Comparison of ENCODE assay signal across 1 cellular context in the genomic region with DNA sequence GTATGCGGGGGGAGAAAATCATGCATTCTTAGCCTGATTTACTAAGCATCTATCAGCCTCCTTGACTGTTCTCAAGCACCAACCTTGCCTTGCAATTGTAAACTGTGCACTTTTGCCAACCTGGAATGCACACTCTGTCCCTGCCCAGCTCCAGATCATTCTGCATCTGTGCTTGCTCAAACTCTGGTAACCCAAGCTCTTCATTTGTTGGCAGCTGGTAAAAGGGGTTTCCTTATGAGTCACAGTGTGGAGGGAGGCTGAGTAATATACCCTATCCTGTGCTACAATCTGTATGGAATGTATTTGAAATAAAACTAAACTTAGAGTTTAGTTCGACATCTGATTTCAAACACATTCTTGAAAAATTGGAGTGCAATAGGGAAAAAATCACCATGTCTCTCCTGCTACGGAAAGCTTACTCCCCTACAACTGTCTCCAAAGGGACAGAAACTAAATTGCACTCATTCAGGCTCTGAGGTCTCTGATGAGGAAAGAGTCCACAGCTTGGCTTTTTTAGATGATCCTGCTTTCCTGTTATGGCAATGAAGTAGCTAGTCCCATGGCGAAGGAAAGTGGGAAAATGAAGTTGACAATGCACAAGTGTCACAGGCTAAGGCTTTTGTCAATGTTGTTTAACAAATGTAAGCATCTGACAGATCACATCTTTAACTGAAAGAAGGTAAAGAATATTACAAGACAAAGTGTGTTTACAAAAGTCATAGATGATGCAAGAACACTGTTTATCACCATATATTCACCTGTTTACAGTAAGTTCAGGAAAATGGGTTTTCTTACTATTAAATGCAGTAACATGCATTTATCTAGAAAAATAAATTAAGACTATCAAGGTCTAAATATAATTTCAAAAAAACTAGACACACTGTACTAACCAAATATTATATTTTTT.
TF ChIP-seq lines count a peak whose summit lies in the region.

No MANE protein-coding gene starts in this region.

TF ChIP-seq in HepG2, 621 proteins besides CTCF, POLR2A, EP300 and RAD21 (continued from another document):
- TF ChIP-seq ZNF318 (CRISPR knock-in tag; IDR thresholded peaks at IDR 0.05) (no peak), ZMYM2 (CRISPR knock-in tag; IDR thresholded peaks at IDR 0.05) (no peak), PRMT3 (CRISPR knock-in tag; IDR thresholded peaks at IDR 0.05; ENCODE audit: borderline replicate concordance, low read depth) (no peak), ISL2 (CRISPR knock-in tag; IDR thresholded peaks at IDR 0.05) (no peak), ERF (CRISPR knock-in tag; IDR thresholded peaks at IDR 0.05) (no peak), MXD1 (CRISPR knock-in tag; IDR thresholded peaks at IDR 0.05) (no peak), TOE1 (CRISPR knock-in tag; IDR thresholded peaks at IDR 0.05) (no peak), BRCA1 (CRISPR knock-in tag; IDR thresholded peaks at IDR 0.05) (no peak), ZNF574 (CRISPR knock-in tag; IDR thresholded peaks at IDR 0.05) (no peak), ZNF24 (IDR thresholded peaks at IDR 0.05) (no peak)
- TF ChIP-seq, protein P1, sequence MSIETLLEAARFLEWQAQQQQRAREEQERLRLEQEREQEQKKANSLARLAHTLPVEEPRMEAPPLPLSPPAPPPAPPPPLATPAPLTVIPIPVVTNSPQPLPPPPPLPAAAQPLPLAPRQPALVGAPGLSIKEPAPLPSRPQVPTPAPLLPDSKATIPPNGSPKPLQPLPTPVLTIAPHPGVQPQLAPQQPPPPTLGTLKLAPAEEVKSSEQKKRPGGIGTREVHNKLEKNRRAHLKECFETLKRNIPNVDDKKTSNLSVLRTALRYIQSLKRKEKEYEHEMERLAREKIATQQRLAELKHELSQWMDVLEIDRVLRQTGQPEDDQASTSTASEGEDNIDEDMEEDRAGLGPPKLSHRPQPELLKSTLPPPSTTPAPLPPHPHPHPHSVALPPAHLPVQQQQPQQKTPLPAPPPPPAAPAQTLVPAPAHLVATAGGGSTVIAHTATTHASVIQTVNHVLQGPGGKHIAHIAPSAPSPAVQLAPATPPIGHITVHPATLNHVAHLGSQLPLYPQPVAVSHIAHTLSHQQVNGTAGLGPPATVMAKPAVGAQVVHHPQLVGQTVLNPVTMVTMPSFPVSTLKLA (IDR thresholded peaks at IDR 0.05) = no peak
